Comparison of ENCODE assay signal across 20 cellular contexts in the genomic region with DNA sequence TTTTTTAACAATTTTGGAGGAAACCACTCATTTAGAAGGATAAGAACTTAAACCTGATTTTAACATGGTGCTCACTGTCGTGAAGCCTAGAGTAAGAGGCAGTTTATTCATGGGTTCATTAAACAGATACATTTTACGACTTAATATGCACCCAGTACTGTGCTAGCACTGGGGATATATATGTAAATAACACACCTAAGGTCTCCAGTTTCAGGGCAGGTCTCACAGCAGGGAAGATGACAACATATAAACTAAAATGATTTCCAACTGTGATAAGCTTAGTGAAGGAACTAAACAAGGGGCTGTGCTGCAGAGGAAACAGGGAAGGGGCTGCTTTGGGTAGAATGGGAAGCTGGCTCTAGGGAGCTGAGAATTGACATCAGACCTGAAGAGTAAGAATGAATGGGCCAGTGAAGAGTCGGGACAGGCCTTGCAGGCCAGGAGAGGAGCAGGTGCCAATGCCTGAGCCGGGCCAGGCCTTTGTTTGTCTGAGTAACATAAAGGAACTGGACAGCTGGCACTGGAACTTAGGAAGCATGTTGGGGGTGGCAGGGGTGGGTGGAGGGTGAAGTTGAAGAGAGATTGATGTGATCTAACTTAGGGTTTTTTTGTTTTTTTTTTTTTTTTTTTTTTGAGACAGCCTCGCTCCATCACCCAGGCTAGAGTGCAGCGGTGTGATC. TPM values are rescaled to one million over a fixed set of nuclear protein-coding genes. Genes with fewer than 3 reads are reported as not detected.
DNase-seq lines count a peak whose midpoint lies in the region; ATAC-seq, FAIRE-seq and TF ChIP-seq lines count a peak whose summit lies in the region.
"Had no signal": no experiment of that assay in that cellular context is flagged by ENCODE, and none has a peak within 500 bp of the region (broad histone marks: within the 10 kb centered on the region; RNA-seq: fewer than 3 reads in every experiment).

No MANE protein-coding gene starts in this region.

- WGBS in A549 (ENCODE audit: missing lambda C conversion rate), result 89% methylated on average over 6 of the region's 6 CpGs
- WGBS in mesendoderm (ENCODE audit: extremely low coverage, insufficient coverage, low lambda C conversion rate), result no CpG with 5 or more reads among the region's 6 CpGs

- no peak overlapping the region for H4K5ac ChIP-seq in mesendoderm (ENCODE audit: low read length)

- DNase-seq in A549 (ENCODE audit: low read depth in 1 of 2, low spot score in 1 of 2) (no peak), COLO668 (lab: John Stamatoyannopoulos, UW; ENCODE audit: unreplicated experiment) (peak; percentile 64), NCI-H774 (lab: John Stamatoyannopoulos, UW) (peak; percentile 16), mesendoderm (peak; percentile 22), DMS79 (lab: John Stamatoyannopoulos, UW) (no peak)
- DNase-seq: activated CD4-positive, alpha-beta T cell treated with anti-CD3 and anti-CD28 coated beads for 48 hours; activated naive CD4-positive, alpha-beta T cell; anterior cingulate cortex; effector memory CD8-positive, alpha-beta T cell; heart right ventricle; mammary epithelial cell; natural killer cell; NCI-H1436 treated with DMSO at 0.1 percent for 48 hours; NCI-H524 treated with DMSO at 0.1 percent for 48 hours; psoas muscle; testis had no signal

- H2BK120ac ChIP-seq in mesendoderm (ENCODE audit: low read depth, low read length), result no peak overlapping the region

- H3K4me3 ChIP-seq in A549 (no peak overlapping the region), mesendoderm (ENCODE audit: low read length) (no peak overlapping the region)
- H3K4me3 ChIP-seq: BLaER1, heart right ventricle, psoas muscle, smooth muscle cell, testis had no signal

- TF ChIP-seq CTCF in A549 (IDR thresholded peaks at IDR 0.05), result no peak

- no peak overlapping the region for H3K9ac ChIP-seq in mesendoderm (ENCODE audit: low read length)
- H3K9ac ChIP-seq: BLaER1 had no signal

- H3K23ac ChIP-seq in mesendoderm (ENCODE audit: low read length), result no peak overlapping the region

- TF ChIP-seq RAD21 in A549 (conservative IDR thresholded peaks at IDR 0.05 in 1 of 2, IDR thresholded peaks at IDR 0.05 in 1 of 2), result no peak

- H4K8ac ChIP-seq in mesendoderm (ENCODE audit: low read depth, low read length), result no peak overlapping the region

- ATAC-seq in A549 (no peak), esophagus mucosa (no peak), HG03280 (IDR thresholded peaks at IDR 0.05; ENCODE audit: unreplicated experiment) (no peak)
- ATAC-seq: effector memory CD8-positive, alpha-beta T cell; heart right ventricle; natural killer cell; psoas muscle had no signal

- no peaks in the 10 kb centered on the region for H3K36me3 ChIP-seq in mesendoderm (ENCODE audit: control insufficient read depth, insufficient read depth, low read length)

- H3K4me2 ChIP-seq in A549 (no peak overlapping the region), mesendoderm (ENCODE audit: low read length) (no peak overlapping the region)
- H3K4me2 ChIP-seq: BLaER1, smooth muscle cell had no signal

- no peaks in the 10 kb centered on the region for H3K79me1 ChIP-seq in mesendoderm (ENCODE audit: low read length)

- no peak overlapping the region for H2AK5ac ChIP-seq in mesendoderm (ENCODE audit: low read length)

- no peaks in the 10 kb centered on the region for H3K79me2 ChIP-seq in mesendoderm (ENCODE audit: control insufficient read depth, insufficient read depth, low read length)

- no peaks in the 10 kb centered on the region for H3K27me3 ChIP-seq in mesendoderm (ENCODE audit: insufficient read depth, low read length, poor library complexity)
- H3K27me3 ChIP-seq: BLaER1, heart right ventricle, testis had no signal

- H3K27ac ChIP-seq in A549, result no peak overlapping the region
- no peak overlapping the region for H3K27ac ChIP-seq in mesendoderm (ENCODE audit: low read depth, low read length)
- H3K27ac ChIP-seq: BLaER1, heart right ventricle, psoas muscle, testis had no signal

- no peak overlapping the region for H2BK5ac ChIP-seq in mesendoderm (ENCODE audit: low read length)

- TF ChIP-seq POLR2A in A549 (IDR thresholded peaks at IDR 0.05; ENCODE audit: low read length), result no peak

- H3K18ac ChIP-seq in mesendoderm (ENCODE audit: low read length), result no peak overlapping the region

- CTCF ChIA-PET in A549 (lab: Yijun Ruan, JAX), result interaction anchor here (0.7 to 4.4 kb wide), 6 partner anchors 9 to 315 kb away, joined by 3 to 16 read pairs (median 5); no protein-coding TSS in a partner anchor

- H3K4ac ChIP-seq in mesendoderm (ENCODE audit: low read depth, low read length), result no peak overlapping the region

- no peaks in the 10 kb centered on the region for H3K4me1 ChIP-seq in A549
- no peaks in the 10 kb centered on the region for H3K4me1 ChIP-seq in mesendoderm (ENCODE audit: control insufficient read depth, low read depth, low read length)
- H3K4me1 ChIP-seq: heart right ventricle, psoas muscle, testis had no signal

- no peaks in the 10 kb centered on the region for H3K9me3 ChIP-seq in A549
- H3K9me3 ChIP-seq: BLaER1, heart right ventricle, psoas muscle, testis had no signal

- no peak overlapping the region for H3K56ac ChIP-seq in mesendoderm (ENCODE audit: low read length)

- no peak overlapping the region for H2BK15ac ChIP-seq in mesendoderm (replicated peaks; ENCODE audit: low read depth)

- peak; percentile 49 for FAIRE-seq in A549 (lab: Jason Lieb, UNC)

- POLR2A ChIA-PET in A549 (lab: Yijun Ruan, JAX), result no interaction called here

- TF ChIP-seq EP300 in A549 (IDR thresholded peaks at IDR 0.05), result no peak

TF ChIP-seq in A549, 52 proteins besides CTCF, POLR2A, EP300 and RAD21 (continues in another document):
- no peak for TF ChIP-seq HEYL (CRISPR knock-in tag; IDR thresholded peaks at IDR 0.05)
- no peak for TF ChIP-seq FOSB (CRISPR knock-in tag; IDR thresholded peaks at IDR 0.05)
- TF ChIP-seq, protein P1, sequence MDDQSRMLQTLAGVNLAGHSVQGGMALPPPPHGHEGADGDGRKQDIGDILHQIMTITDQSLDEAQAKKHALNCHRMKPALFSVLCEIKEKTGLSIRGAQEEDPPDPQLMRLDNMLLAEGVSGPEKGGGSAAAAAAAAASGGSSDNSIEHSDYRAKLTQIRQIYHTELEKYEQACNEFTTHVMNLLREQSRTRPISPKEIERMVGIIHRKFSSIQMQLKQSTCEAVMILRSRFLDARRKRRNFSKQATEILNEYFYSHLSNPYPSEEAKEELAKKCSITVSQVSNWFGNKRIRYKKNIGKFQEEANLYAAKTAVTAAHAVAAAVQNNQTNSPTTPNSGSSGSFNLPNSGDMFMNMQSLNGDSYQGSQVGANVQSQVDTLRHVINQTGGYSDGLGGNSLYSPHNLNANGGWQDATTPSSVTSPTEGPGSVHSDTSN (IDR thresholded peaks at IDR 0.05), result no peak
- no peak for TF ChIP-seq ESRRA (IDR thresholded peaks at IDR 0.05; ENCODE audit: borderline replicate concordance, low read length)
- TF ChIP-seq EHF (CRISPR knock-in tag; IDR thresholded peaks at IDR 0.05), result no peak
- TF ChIP-seq, protein P2, sequence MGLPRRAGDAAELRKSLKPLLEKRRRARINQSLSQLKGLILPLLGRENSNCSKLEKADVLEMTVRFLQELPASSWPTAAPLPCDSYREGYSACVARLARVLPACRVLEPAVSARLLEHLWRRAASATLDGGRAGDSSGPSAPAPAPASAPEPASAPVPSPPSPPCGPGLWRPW (IDR thresholded peaks at IDR 0.05), result no peak
- no peak for TF ChIP-seq KDM1A (IDR thresholded peaks at IDR 0.05; ENCODE audit: low read depth)
- TF ChIP-seq, protein P3, sequence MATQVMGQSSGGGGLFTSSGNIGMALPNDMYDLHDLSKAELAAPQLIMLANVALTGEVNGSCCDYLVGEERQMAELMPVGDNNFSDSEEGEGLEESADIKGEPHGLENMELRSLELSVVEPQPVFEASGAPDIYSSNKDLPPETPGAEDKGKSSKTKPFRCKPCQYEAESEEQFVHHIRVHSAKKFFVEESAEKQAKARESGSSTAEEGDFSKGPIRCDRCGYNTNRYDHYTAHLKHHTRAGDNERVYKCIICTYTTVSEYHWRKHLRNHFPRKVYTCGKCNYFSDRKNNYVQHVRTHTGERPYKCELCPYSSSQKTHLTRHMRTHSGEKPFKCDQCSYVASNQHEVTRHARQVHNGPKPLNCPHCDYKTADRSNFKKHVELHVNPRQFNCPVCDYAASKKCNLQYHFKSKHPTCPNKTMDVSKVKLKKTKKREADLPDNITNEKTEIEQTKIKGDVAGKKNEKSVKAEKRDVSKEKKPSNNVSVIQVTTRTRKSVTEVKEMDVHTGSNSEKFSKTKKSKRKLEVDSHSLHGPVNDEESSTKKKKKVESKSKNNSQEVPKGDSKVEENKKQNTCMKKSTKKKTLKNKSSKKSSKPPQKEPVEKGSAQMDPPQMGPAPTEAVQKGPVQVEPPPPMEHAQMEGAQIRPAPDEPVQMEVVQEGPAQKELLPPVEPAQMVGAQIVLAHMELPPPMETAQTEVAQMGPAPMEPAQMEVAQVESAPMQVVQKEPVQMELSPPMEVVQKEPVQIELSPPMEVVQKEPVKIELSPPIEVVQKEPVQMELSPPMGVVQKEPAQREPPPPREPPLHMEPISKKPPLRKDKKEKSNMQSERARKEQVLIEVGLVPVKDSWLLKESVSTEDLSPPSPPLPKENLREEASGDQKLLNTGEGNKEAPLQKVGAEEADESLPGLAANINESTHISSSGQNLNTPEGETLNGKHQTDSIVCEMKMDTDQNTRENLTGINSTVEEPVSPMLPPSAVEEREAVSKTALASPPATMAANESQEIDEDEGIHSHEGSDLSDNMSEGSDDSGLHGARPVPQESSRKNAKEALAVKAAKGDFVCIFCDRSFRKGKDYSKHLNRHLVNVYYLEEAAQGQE (IDR thresholded peaks at IDR 0.05), result no peak
- TF ChIP-seq JUN (IDR thresholded peaks at IDR 0.05), result no peak

RNA-seq across cellular contexts. Expression of a gene that starts 12.1 kb away (rescaled TPM):
- 5.3 and 6.5 TPM in 2 replicates for polyA plus RNA-seq in A549 (2011; rRNA removed)
- polyA plus RNA-seq in A549 (2012; cell fraction: cytosol; rRNA removed), result 9.3 and 15.0 TPM in 2 replicates
- polyA plus RNA-seq in A549 (2012; cell fraction: nucleus; rRNA removed), result 12.2 and 16.4 TPM in 2 replicates
- polyA plus RNA-seq in A549 (2017; fragmentation: RNase III; extraction: RNeasy Plus Mini Kit Qiagen cat#74134 plus additional on column Dnase treatment), result 4.2 to 6.3 TPM (median 5.9 TPM) in 3 replicates
- polyA minus RNA-seq in A549 (2011; rRNA and poly(A)+ RNA removed), result 4.5 and 4.7 TPM in 2 replicates
- 2.0 TPM for polyA plus RNA-seq in mesendoderm (2013, experiment 1 of 2)
- 2.2 TPM for polyA plus RNA-seq in mesendoderm (2013, experiment 2 of 2)
- total RNA-seq in esophagus mucosa, result 0.64 TPM

RNA-seq across cellular contexts. Expression of a gene that starts 34.2 kb away (rescaled TPM):
- 204 and 209 TPM in 2 replicates for polyA plus RNA-seq in A549 (2011; rRNA removed)
- 100 and 117 TPM in 2 replicates for polyA plus RNA-seq in A549 (2012; cell fraction: cytosol; rRNA removed)
- 89.5 and 107 TPM in 2 replicates for polyA plus RNA-seq in A549 (2012; cell fraction: nucleus; rRNA removed)
- polyA plus RNA-seq in A549 (2017; fragmentation: RNase III; extraction: RNeasy Plus Mini Kit Qiagen cat#74134 plus additional on column Dnase treatment), result 144 to 164 TPM (median 149 TPM) in 3 replicates
- polyA minus RNA-seq in A549 (2011; rRNA and poly(A)+ RNA removed), result 101 and 106 TPM in 2 replicates
- 205 TPM for polyA plus RNA-seq in mesendoderm (2013, experiment 1 of 2)
- polyA plus RNA-seq in mesendoderm (2013, experiment 2 of 2), result 208 TPM
- 69.3 TPM for total RNA-seq in esophagus mucosa

Comparison
In these comparisons a context has a peak if more than half of its experiments do, and no peak if none do; other contexts are left out.
1. DNase-seq: peak in COLO668 (single experiment), NCI-H774 (single experiment) and mesendoderm (single experiment); none in A549 (0 of 2) and DMS79 (single experiment).